Comparison of ENCODE assay signal across 8 cellular contexts in genomic region chr3:133662256-133662773, GRCh38. TPM values are rescaled to one million over a fixed set of nuclear protein-coding genes. Genes with fewer than 3 reads are reported as not detected.
DNase-seq lines count a peak whose midpoint lies in the region; ATAC-seq and TF ChIP-seq lines count a peak whose summit lies in the region.

No MANE protein-coding gene starts in this region.

- H3K9ac ChIP-seq in ES-I3 (ENCODE audit: low read depth, low read length), result peak overlapping the region; percentile 88

- intact Hi-C loops in dorsolateral prefrontal cortex (cut with DNase I), result loop anchor here (5.0 to 10.0 kb wide), 5 partner anchors 85 to 265 kb away; partner anchors contain the start of genes TF (in 2 of the 2) and SRPRB (in 1 of the 2)

- no peaks in the 10 kb centered on the region for H3K4me1 ChIP-seq in ES-I3 (ENCODE audit: insufficient read depth, low read length)

- peak overlapping the region in 56 of 59 donors; percentile 11 to 93 (median 78) for H3K27ac ChIP-seq in dorsolateral prefrontal cortex

- DNase-seq in HuH-7 (ENCODE audit: low spot score) (peak; percentile 52), SK-MEL-5 (ENCODE audit: low read depth, low spot score) (peak; percentile 54), dorsolateral prefrontal cortex (peak in 1 of 10 donors; percentile 17), lung microvascular endothelial cell (ENCODE audit: low read depth in 2 of 2) (peak; percentile 21 to 29), superior temporal gyrus (ENCODE audit: extremely low spot score) (peak; percentile 53), HPDE6-E6E7 (ENCODE audit: extremely low spot score) (no peak)

- H3K9me3 ChIP-seq in ES-I3 (ENCODE audit: control insufficient read depth, insufficient read depth, low read length), result no peaks in the 10 kb centered on the region

- no peaks in the 10 kb centered on the region for H3K27me3 ChIP-seq in dorsolateral prefrontal cortex

- in situ Hi-C loops in SK-MEL-5 (cut with HindIII; ENCODE audit: low pct_unique_long_range_greater_than_20kb, low sequenced_read_pairs), result no loop called here

- peak; percentile 61 for ATAC-seq in GM21447 (IDR thresholded peaks at IDR 0.05; ENCODE audit: unreplicated experiment)

- H3K4me3 ChIP-seq in dorsolateral prefrontal cortex, result peak overlapping the region; percentile 59 to 95 (median 83)

- no peaks in the 10 kb centered on the region; the same call in 1 of the 2 replicates for H3K36me3 ChIP-seq in ES-I3 (ENCODE audit: insufficient read depth, low read length)

- peak in 9 of 56 donors; percentile 4 to 26 (median 17) for TF ChIP-seq CTCF in dorsolateral prefrontal cortex (IDR thresholded peaks at IDR 0.05 in 54 of 56, conservative IDR thresholded peaks at IDR 0.05 in 2 of 56; ENCODE audit: low read depth in 1 of 56, partially characterized antibody in 56 of 56)

RNA-seq across cellular contexts. Expression of gene TOPBP1, which starts 0.6 kb away (rescaled TPM):
- total RNA-seq in SK-MEL-5 (2014; rRNA removed; shearing (Covaris generic)), result 66.9 TPM in 2 replicates
- polyA plus RNA-seq in SK-MEL-5 (2015; cell fraction: cytosol; rRNA removed), result 37.8 and 57.8 TPM in 2 replicates
- 358 and 420 TPM in 2 replicates for polyA plus RNA-seq in SK-MEL-5 (2015; cell fraction: nucleus; rRNA removed)
- 10 to 100 TPM; 12.6 to 36.3 (median 25.5) TPM for total RNA-seq in dorsolateral prefrontal cortex
- total RNA-seq in lung microvascular endothelial cell, result 19.6 and 20.4 TPM in 2 replicates
